ENCODE assay signal across 8 cellular contexts in genomic region chrX:64975989-64976672, GRCh38. TPM values are rescaled to one million over a fixed set of nuclear protein-coding genes. Genes with fewer than 3 reads are reported as not detected.
A peak's percentile ranks its signal among the peaks of the same experiment; 100 is the strongest.
DNase-seq lines count a peak whose midpoint lies in the region; ATAC-seq and TF ChIP-seq lines count a peak whose summit lies in the region.

A gene with protein sequence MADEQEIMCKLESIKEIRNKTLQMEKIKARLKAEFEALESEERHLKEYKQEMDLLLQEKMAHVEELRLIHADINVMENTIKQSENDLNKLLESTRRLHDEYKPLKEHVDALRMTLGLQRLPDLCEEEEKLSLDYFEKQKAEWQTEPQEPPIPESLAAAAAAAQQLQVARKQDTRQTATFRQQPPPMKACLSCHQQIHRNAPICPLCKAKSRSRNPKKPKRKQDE (minus strand): TSS chrX:64976450. CDS start chrX:64976377, 73 bp downstream.

- BruUV-seq in Panc1 (replicated peaks; lab: Mats Ljungman, UMichigan): no TSS peak

- ATAC-seq in GM18907 (IDR thresholded peaks at IDR 0.05; ENCODE audit: unreplicated experiment): peak; percentile 100
- peak; percentile 99 for ATAC-seq in HG03175 (IDR thresholded peaks at IDR 0.05; ENCODE audit: unreplicated experiment)
- peak; percentile 100 for ATAC-seq in Panc1
- peak; percentile 94 to 95 for ATAC-seq in naive thymus-derived CD8-positive, alpha-beta T cell
- peak; percentile 100 for ATAC-seq in stimulated activated naive CD8-positive, alpha-beta T cell treated with anti-CD3 and anti-CD28 coated beads, Interleukin-15, Interleukin-2, amounts not matched to agents 100 U/mL and 50 U/mL, for 24 hours

- H3K4me1 Mint-ChIP-seq in naive thymus-derived CD8-positive, alpha-beta T cell: peaks cover 3 to 35% (median 24%) of the 10 kb centered on the region in 4 donors

- no peaks in the 10 kb centered on the region for H3K27me3 Mint-ChIP-seq in naive thymus-derived CD8-positive, alpha-beta T cell

- DNase-seq in Panc1 (ENCODE audit: low read depth, low spot score) (peak; percentile 27), fibroblast of mammary gland (ENCODE audit: low read depth) (peak; percentile 77)
- DNase-seq in activated T-helper 1 cell treated with anti-CD3 and anti-CD28 coated beads, Interleukin-2, amount 50 U/mL, for 16 hours (ENCODE audit: low read depth in 1 of 2, low spot score in 1 of 2): peak; percentile 15 to 30
- peak; percentile 31 to 80 (median 57) for DNase-seq in naive thymus-derived CD8-positive, alpha-beta T cell
- DNase-seq in stimulated activated naive CD8-positive, alpha-beta T cell treated with anti-CD3 and anti-CD28 coated beads, Interleukin-15, Interleukin-2, amounts not matched to agents 100 U/mL and 50 U/mL, for 24 hours: peak; percentile 69

- no peaks in the 10 kb centered on the region for H3K27me3 ChIP-seq in Panc1 (ENCODE audit: control insufficient read depth, insufficient read depth, low read length)

- intact Hi-C loops in Panc1 (cut with micrococcal nuclease; ENCODE audit: unreplicated experiment): no loop called here

- H3K36me3 Mint-ChIP-seq in naive thymus-derived CD8-positive, alpha-beta T cell: peaks cover 0 to 8% (median 5%) of the 10 kb centered on the region in 3 donors

- H3K9me3 ChIP-seq in Panc1 (ENCODE audit: control insufficient read depth, insufficient read depth, low read depth, low read length): peaks cover 1% of the 10 kb centered on the region; the same call in 1 of the 2 replicates

- CTCF ChIA-PET in Panc1 (lab: Charles Lee): no interaction called here

- in situ Hi-C loops in Panc1 (cut with HindIII; ENCODE audit: low pct_unique_long_range_greater_than_20kb, low sequenced_read_pairs): no loop called here

- TF ChIP-seq CTCF in 22Rv1 (IDR thresholded peaks at IDR 0.05): no peak
- TF ChIP-seq CTCF in Panc1 (IDR thresholded peaks at IDR 0.05): no peak
- no peak for TF ChIP-seq CTCF in fibroblast of mammary gland (conservative IDR thresholded peaks at IDR 0.05; ENCODE audit: control insufficient read depth, insufficient read depth, low read depth, low read length)

- POLR2A ChIA-PET in Panc1 (lab: Charles Lee): no interaction called here
- POLR2A ChIA-PET in naive thymus-derived CD8-positive, alpha-beta T cell (lab: Charles Lee): interaction anchor here (1.2 to 1.4 kb wide), 2 partner anchors 11 to 58 kb away, joined by 6 read pairs; partner anchors contain the start of gene ZC3H12B

- H3K27ac ChIP-seq in 22Rv1: peak within 1 kb of the TSS; percentile 54
- peak within 1 kb of the TSS; percentile 51 for H3K27ac ChIP-seq in Panc1 (ENCODE audit: low read length)

- H3K9me3 Mint-ChIP-seq in naive thymus-derived CD8-positive, alpha-beta T cell: peaks cover 0 to 9% (median 3%) of the 10 kb centered on the region in 9 donors

- peak within 1 kb of the TSS; percentile 92 to 99 (median 97) for H3K4me3 Mint-ChIP-seq in naive thymus-derived CD8-positive, alpha-beta T cell

- no peaks in the 10 kb centered on the region for H3K36me3 ChIP-seq in Panc1 (ENCODE audit: control insufficient read depth, insufficient read depth, low read length)

- H3K27ac Mint-ChIP-seq in naive thymus-derived CD8-positive, alpha-beta T cell: peak within 1 kb of the TSS; percentile 76 to 95 (median 89)

- H3K4me3 ChIP-seq in Panc1 (ENCODE audit: low read depth in 2 of 2, low read length in 2 of 2): peak within 1 kb of the TSS; percentile 75 to 82
- H3K4me3 ChIP-seq in fibroblast of mammary gland (ENCODE audit: control insufficient read depth, low read depth, low read length): peak within 1 kb of the TSS; percentile 66

- H3K4me1 ChIP-seq in Panc1 (ENCODE audit: control insufficient read depth, insufficient read depth, low read length): no peaks in the 10 kb centered on the region

RNA-seq across cellular contexts. Expression of the gene that starts here (rescaled TPM):
- 11.7 TPM for total RNA-seq in Panc1 (2021; ENCODE audit: unreplicated experiment)
- 7.7 TPM for polyA plus RNA-seq in Panc1 (2012; ENCODE audit: insufficient read length)
- total RNA-seq in naive thymus-derived CD8-positive, alpha-beta T cell: 10 to 100 TPM; 12.9 to 18.3 TPM
- polyA plus RNA-seq in naive thymus-derived CD8-positive, alpha-beta T cell: 10 to 100 TPM in 2 of 3 donors, 1 to 10 TPM in 1; 8.7 to 12.6 (median 10.4) TPM

Comparison
In these comparisons a context has a peak if more than half of its experiments do, and no peak if none do; other contexts are left out.
1. Peak in every context shown above with its lines: DNase-seq, ATAC-seq, H3K4me3 ChIP-seq and H3K27ac ChIP-seq.
2. DNase-seq: peak in every context shown above with its lines; median percentile 77 in fibroblast of mammary gland; 69 in stimulated activated naive CD8-positive, alpha-beta T cell treated with anti-CD3 and anti-CD28 coated beads, Interleukin-15, Interleukin-2, amounts not matched to agents 100 U/mL and 50 U/mL, for 24 hours; 57 in naive thymus-derived CD8-positive, alpha-beta T cell; 27 in Panc1; 22 in activated T-helper 1 cell treated with anti-CD3 and anti-CD28 coated beads, Interleukin-2, amount 50 U/mL, for 16 hours.